28 cellular contexts compared by ENCODE assay signal in the genomic region with DNA sequence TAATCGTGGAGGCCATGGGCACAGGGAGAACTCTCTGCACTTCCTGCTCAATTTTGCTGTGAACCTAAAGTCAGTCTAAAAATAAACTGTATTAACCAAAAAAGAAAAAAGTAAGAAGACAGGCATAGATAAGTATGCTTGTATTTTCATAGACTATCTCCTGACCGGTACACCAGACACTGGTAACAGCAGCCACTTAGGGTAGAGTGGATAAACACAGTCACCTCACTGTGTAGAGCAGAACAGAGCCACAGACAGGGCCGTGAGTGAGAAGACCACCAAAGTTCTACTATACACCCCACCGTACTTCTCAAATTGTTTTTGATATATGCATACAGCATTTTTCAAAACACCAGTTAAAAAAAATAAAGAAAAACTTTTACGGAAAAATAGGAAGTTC. TPM values are rescaled to one million over a fixed set of nuclear protein-coding genes. Genes with fewer than 3 reads are reported as not detected.
DNase-seq lines count a peak whose midpoint lies in the region; ATAC-seq and TF ChIP-seq lines count a peak whose summit lies in the region.
"Had no signal": no experiment of that assay in that cellular context is flagged by ENCODE, and none has a peak within 500 bp of the region (broad histone marks: within the 10 kb centered on the region; RNA-seq: fewer than 3 reads in every experiment).

No MANE protein-coding gene starts in this region.

- peaks cover 57% of the 10 kb centered on the region for H3K4me1 ChIP-seq in OCI-LY7 (ENCODE audit: insufficient read depth, low read length, poor library complexity, severe bottlenecking)
- H3K4me1 ChIP-seq in left ventricle myocardium inferior, result peaks cover 82% of the 10 kb centered on the region

- H3K4me3 ChIP-seq in OCI-LY7 (ENCODE audit: low read depth, low read length, poor library complexity, severe bottlenecking), result no peak overlapping the region
- no peak overlapping the region for H3K4me3 ChIP-seq in left ventricle myocardium inferior
- H3K4me3 ChIP-seq: ascending aorta, hepatocyte, MG63, SJCRH30, smooth muscle cell, tibial artery had no signal

- H3K27ac ChIP-seq in OCI-LY7 (ENCODE audit: low read depth, low read length, poor library complexity, severe bottlenecking) (no peak overlapping the region), left ventricle myocardium inferior (replicated peaks) (peak overlapping the region; percentile 35)
- H3K27ac ChIP-seq: ascending aorta, hepatocyte, SJCRH30, tibial artery had no signal

- peaks cover 36% of the 10 kb centered on the region for H3K79me2 ChIP-seq in OCI-LY7 (ENCODE audit: insufficient read depth, low read depth, low read length)

- peak overlapping the region; percentile 18 for H3K4me2 ChIP-seq in OCI-LY7 (ENCODE audit: low read length)
- H3K4me2 ChIP-seq: hepatocyte, smooth muscle cell had no signal

- TF ChIP-seq CTCF in OCI-LY7 (conservative IDR thresholded peaks at IDR 0.05; ENCODE audit: low read length) (no peak), left ventricle myocardium inferior (IDR thresholded peaks at IDR 0.05; ENCODE audit: borderline replicate concordance) (no peak)

- H3K27me3 ChIP-seq in left ventricle myocardium inferior (ENCODE audit: low read depth), result no peaks in the 10 kb centered on the region
- H3K27me3 ChIP-seq: ascending aorta, hepatocyte, MG63, SJCRH30, tibial artery had no signal

- H3K9me2 ChIP-seq in OCI-LY7 (ENCODE audit: insufficient read depth, low read length), result no peaks in the 10 kb centered on the region

- H3K36me3 ChIP-seq in OCI-LY7 (ENCODE audit: insufficient read depth, low read length) (peaks cover 71% of the 10 kb centered on the region), left ventricle myocardium inferior (peaks cover 4% of the 10 kb centered on the region)

- no TSS peak for BruUV-seq in OCI-LY7 (replicated peaks; lab: Mats Ljungman, UMichigan)

- no peak overlapping the region for H2AFZ ChIP-seq in OCI-LY7 (ENCODE audit: low read length)
- H2AFZ ChIP-seq: hepatocyte had no signal

- intact Hi-C loops in Right ventricle myocardium superior (cut with DNase I), result no loop called here
- intact Hi-C loops in Right ventricle myocardium inferior (cut with DNase I), result no loop called here
- intact Hi-C loops in OCI-LY7 (cut with micrococcal nuclease; ENCODE audit: unreplicated experiment), result no loop called here
- intact Hi-C loops in left ventricle myocardium inferior (cut with micrococcal nuclease), result no loop called here

- POLR2A ChIA-PET in OCI-LY7 (lab: Charles Lee), result interaction anchor here (1.5 kb wide), 1 partner anchor 24 kb away, joined by 5 read pairs; no protein-coding TSS in a partner anchor

- DNase-seq in Right ventricle myocardium superior, result no peak
- no peak for DNase-seq in Right ventricle myocardium inferior (ENCODE audit: missing footprints)
- no peak for DNase-seq in OCI-LY7 (ENCODE audit: low spot score)
- no peak for DNase-seq in left ventricle myocardium inferior
- no peak for DNase-seq in medulla oblongata (ENCODE audit: extremely low spot score)
- DNase-seq: activated CD4-positive, CD25-positive, alpha-beta regulatory T cell treated with anti-CD3 and anti-CD28 coated beads, Interleukin-2, amount 50 U/mL, for 72 hours; activated CD8-positive, alpha-beta memory T cell treated with anti-CD3 and anti-CD28 coated beads for 24 hours; activated naive CD4-positive, alpha-beta T cell treated with Interleukin-2 at 50 U/mL for 16 hours; central memory CD4-positive, alpha-beta T cell; COR-L47; GDM1; H7; immature natural killer cell; naive B cell; NCI-H1105 treated with DMSO at 0.1 percent for 48 hours; NCI-H1930; NCI-H524 treated with DMSO at 0.1 percent for 48 hours; occipital lobe; SJCRH30; stimulated activated CD4-positive, alpha-beta T cell treated with anti-CD3 and anti-CD28 coated beads, Interleukin-1b, Interleukin-23, amount 100 ng/mL, for 48 hours; tibial artery had no signal

- 0 out of 2 replicates have a peak, but pooled peaks cover 6% of the 10 kb centered on the region for H4K20me1 ChIP-seq in OCI-LY7 (ENCODE audit: insufficient read depth, low read length)

- ATAC-seq in Right ventricle myocardium superior (ENCODE audit: poor library complexity) (peak; percentile 70), Right ventricle myocardium inferior (no peak), GM19463 (IDR thresholded peaks at IDR 0.05; ENCODE audit: unreplicated experiment) (no peak), HG03139 (IDR thresholded peaks at IDR 0.05; ENCODE audit: unreplicated experiment) (no peak)
- ATAC-seq: Panc1 had no signal

- H3K9me3 ChIP-seq in OCI-LY7 (ENCODE audit: low read length), result no peaks in the 10 kb centered on the region
- H3K9me3 ChIP-seq in left ventricle myocardium inferior (replicated peaks), result no peaks in the 10 kb centered on the region
- H3K9me3 ChIP-seq: ascending aorta, MG63, SJCRH30, tibial artery had no signal

- CTCF ChIA-PET in OCI-LY7 (lab: Charles Lee; ENCODE audit: unreplicated experiment), result interaction anchor here (1.0 kb wide), 1 partner anchor 15 kb away, joined by 3 read pairs; no protein-coding TSS in a partner anchor

RNA-seq across cellular contexts. Expression of a gene that starts 25.0 kb away (rescaled TPM):
- total RNA-seq in Right ventricle myocardium superior, result 107 TPM
- total RNA-seq in Right ventricle myocardium inferior, result 112 TPM
- 57.0 and 67.4 TPM in 2 replicates for total RNA-seq in OCI-LY7 (2014; rRNA removed; shearing (Covaris generic))
- total RNA-seq in OCI-LY7 (2022), result 93.8 and 108 TPM in 2 replicates
- total RNA-seq in left ventricle myocardium inferior, result 107 TPM
